ENCODE assay signal across 1 cellular context in the genomic region with DNA sequence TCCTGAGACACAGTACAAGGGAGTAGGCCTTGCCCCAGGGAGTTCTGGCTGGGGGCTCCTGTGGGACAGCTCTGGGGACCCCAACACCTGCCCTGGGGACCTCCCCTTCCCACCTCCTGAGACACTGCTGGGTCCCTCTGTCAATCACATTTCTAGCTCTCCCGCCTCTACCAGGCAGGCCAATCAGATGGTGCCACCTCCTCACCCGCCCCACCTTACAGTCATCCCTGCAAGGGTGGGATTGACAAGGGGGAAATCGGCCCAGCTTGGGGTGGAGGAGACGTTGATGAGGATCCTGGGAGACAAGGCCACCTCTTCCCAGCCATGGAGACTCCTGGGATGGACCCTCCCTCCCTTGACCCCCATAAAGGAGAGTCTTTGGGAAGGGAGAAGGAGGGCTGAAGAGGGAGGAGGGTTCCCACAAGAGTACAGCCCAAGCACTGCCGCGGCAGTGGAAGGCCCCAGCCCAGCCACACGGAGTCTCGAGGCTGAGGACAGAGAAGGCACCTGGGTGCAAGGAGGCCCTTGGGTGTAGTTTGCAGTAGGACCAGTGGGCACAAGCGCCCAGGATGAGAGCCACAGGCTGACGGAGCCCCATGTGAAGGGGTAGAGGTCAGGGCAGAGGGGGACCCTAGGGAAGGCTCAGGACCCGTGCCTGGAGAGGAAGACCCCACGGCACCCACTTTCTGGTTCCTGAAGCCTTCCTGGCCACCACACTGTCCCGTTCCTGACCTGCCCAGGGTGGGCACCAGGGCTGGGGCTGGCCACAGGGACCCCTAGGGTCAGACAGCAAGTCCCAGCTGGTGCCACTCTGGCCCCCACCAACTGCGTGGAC.
TF ChIP-seq lines count a peak whose summit lies in the region.

No MANE protein-coding gene starts in this region.

TF ChIP-seq in H1, 55 proteins besides CTCF, POLR2A, EP300 and RAD21:
- TF ChIP-seq CBX8 (IDR thresholded peaks at IDR 0.05; ENCODE audit: borderline replicate concordance, low read depth, low read length) (no peak), RXRA (IDR thresholded peaks at IDR 0.05; ENCODE audit: insufficient read depth, low read depth, low read length) (no peak), SUZ12 (IDR thresholded peaks at IDR 0.05; ENCODE audit: low read length) (no peak), EGR1 (IDR thresholded peaks at IDR 0.05; ENCODE audit: borderline replicate concordance, low read depth, low read length) (no peak), HDAC2 (IDR thresholded peaks at IDR 0.05; ENCODE audit: borderline replicate concordance in 1 of 2, low read depth in 2 of 2, low read length in 2 of 2) (no peak), BRCA1 (IDR thresholded peaks at IDR 0.05; ENCODE audit: low read depth, low read length) (no peak), KDM5A (IDR thresholded peaks at IDR 0.05; ENCODE audit: low read length) (no peak), POU5F1 (IDR thresholded peaks at IDR 0.05; ENCODE audit: low read depth, low read length) (no peak), SRF (IDR thresholded peaks at IDR 0.05; ENCODE audit: low read depth, low read length) (no peak), CHD1 (IDR thresholded peaks at IDR 0.05; ENCODE audit: low read depth, low read length) (no peak), BCL11A (IDR thresholded peaks at IDR 0.05; ENCODE audit: low read depth in 2 of 2, low read length in 2 of 2) (no peak), MAFK (IDR thresholded peaks at IDR 0.05; ENCODE audit: low read depth, low read length) (no peak)
- TF ChIP-seq, protein P1, sequence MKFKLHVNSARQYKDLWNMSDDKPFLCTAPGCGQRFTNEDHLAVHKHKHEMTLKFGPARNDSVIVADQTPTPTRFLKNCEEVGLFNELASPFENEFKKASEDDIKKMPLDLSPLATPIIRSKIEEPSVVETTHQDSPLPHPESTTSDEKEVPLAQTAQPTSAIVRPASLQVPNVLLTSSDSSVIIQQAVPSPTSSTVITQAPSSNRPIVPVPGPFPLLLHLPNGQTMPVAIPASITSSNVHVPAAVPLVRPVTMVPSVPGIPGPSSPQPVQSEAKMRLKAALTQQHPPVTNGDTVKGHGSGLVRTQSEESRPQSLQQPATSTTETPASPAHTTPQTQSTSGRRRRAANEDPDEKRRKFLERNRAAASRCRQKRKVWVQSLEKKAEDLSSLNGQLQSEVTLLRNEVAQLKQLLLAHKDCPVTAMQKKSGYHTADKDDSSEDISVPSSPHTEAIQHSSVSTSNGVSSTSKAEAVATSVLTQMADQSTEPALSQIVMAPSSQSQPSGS (IDR thresholded peaks at IDR 0.05; ENCODE audit: low read length): no peak
